In genomic region chr3:149879872-149880271, GRCh38 we compare ENCODE assay signal across 8 cellular contexts.
DNase-seq lines count a peak whose midpoint lies in the region; ATAC-seq, FAIRE-seq and TF ChIP-seq lines count a peak whose summit lies in the region.

No MANE protein-coding gene starts in this region.

- peak; percentile 11 for FAIRE-seq in kidney (lab: Jason Lieb, UNC)

- ATAC-seq in body of pancreas (peak; percentile 47), GM21529 (IDR thresholded peaks at IDR 0.05; ENCODE audit: unreplicated experiment) (no peak), HG03565 (IDR thresholded peaks at IDR 0.05; ENCODE audit: unreplicated experiment) (no peak)

- H3K4me3 Mint-ChIP-seq in HFFc6: no peak overlapping the region

- 21% methylated on average over 2 of the region's 2 CpGs for WGBS in body of pancreas, 2 donors

- no peak overlapping the region for H3K27ac Mint-ChIP-seq in HFFc6

- no peaks in the 10 kb centered on the region for H3K4me1 ChIP-seq in body of pancreas
- H3K4me1 ChIP-seq in kidney (ENCODE audit: control insufficient read depth in 1 of 2, insufficient read depth in 1 of 2, low read depth in 1 of 2, low read length in 2 of 2): no peaks in the 10 kb centered on the region

- 0 out of 2 replicates have a peak, but pooled peaks cover 3% of the 10 kb centered on the region for H3K4me1 Mint-ChIP-seq in HFFc6 (ENCODE audit: low read depth)

- no peaks in the 10 kb centered on the region for H3K27me3 Mint-ChIP-seq in HFFc6 (ENCODE audit: insufficient read depth)

- peak; percentile 87 for TF ChIP-seq CTCF in HFFc6 (IDR thresholded peaks at IDR 0.05)
- TF ChIP-seq CTCF in body of pancreas (IDR thresholded peaks at IDR 0.05): peak in 5 of 7 experiments; percentile 22 to 42 (median 27)
- TF ChIP-seq CTCF in kidney (IDR thresholded peaks at IDR 0.05; ENCODE audit: borderline replicate concordance, extremely low read depth, insufficient read depth): peak; percentile 40

- H3K27ac ChIP-seq in body of pancreas (no peak overlapping the region), kidney (ENCODE audit: low read depth in 2 of 2, low read length in 2 of 2) (no peak overlapping the region)

- no peak for TF ChIP-seq POLR2A in body of pancreas (IDR thresholded peaks at IDR 0.05)

- H3K4me3 ChIP-seq in body of pancreas (no peak overlapping the region), kidney (ENCODE audit: low read length in 2 of 2) (no peak overlapping the region)

- no peaks in the 10 kb centered on the region for H3K36me3 ChIP-seq in body of pancreas (replicated peaks in 1 of 2; ENCODE audit: insufficient read depth in 1 of 2, low read depth in 2 of 2)
- H3K36me3 ChIP-seq in kidney (ENCODE audit: control insufficient read depth in 1 of 2, insufficient read depth in 2 of 2, low read length in 2 of 2): no peaks in the 10 kb centered on the region

- no peaks in the 10 kb centered on the region for H3K27me3 ChIP-seq in body of pancreas

- DNase-seq in EH (ENCODE audit: low read depth) (peak; percentile 71), HFFc6 (peak; percentile 65), NOMO-1 (lab: John Stamatoyannopoulos, UW; ENCODE audit: unreplicated experiment in 2 of 2) (peak; percentile 39 to 72), body of pancreas (peak; percentile 16 to 55 (median 40)), kidney (no peak)
- peak; percentile 2 to 3 for DNase-seq in stimulated activated CD4-positive, alpha-beta T cell treated with anti-CD3 and anti-CD28 coated beads, Interleukin-4, amount 100 ng/mL, for 48 hours (ENCODE audit: low read depth in 2 of 2)

- no peaks in the 10 kb centered on the region for H3K9me3 ChIP-seq in body of pancreas
- peaks cover 0 to 4% of the 10 kb centered on the region in 2 donors for H3K9me3 ChIP-seq in kidney (ENCODE audit: control insufficient read depth in 1 of 2, low read length in 2 of 2)

- H3K36me3 Mint-ChIP-seq in HFFc6 (ENCODE audit: low read depth): peaks cover 7% of the 10 kb centered on the region

- intact Hi-C loops in body of pancreas (cut with DNase I) (no loop called here), kidney (cut with DNase I) (no loop called here)

- no peaks in the 10 kb centered on the region for H3K9me3 Mint-ChIP-seq in HFFc6

- no peak overlapping the region for H3K9ac ChIP-seq in kidney (ENCODE audit: low read length in 2 of 2)

Comparison
In these comparisons a context has a peak if more than half of its experiments do, and no peak if none do; other contexts are left out.
1. CTCF ChIP-seq: peak in every context shown above with its lines; median percentile 87 in HFFc6; 40 in kidney; 27 in body of pancreas.